1 cellular context compared by ENCODE assay signal in genomic region chr12:56437430-56438176, GRCh38.
TF ChIP-seq lines count a peak whose summit lies in the region.

No MANE protein-coding gene starts in this region.

TF ChIP-seq in K562, 482 proteins besides CTCF, POLR2A, EP300 and RAD21 (continued from another document and continues in another):
- TF ChIP-seq ZNF318 (IDR thresholded peaks at IDR 0.05; ENCODE audit: borderline replicate concordance in 1 of 2, low read depth in 1 of 2) (no peak), ZNF77 (CRISPR knock-in tag; IDR thresholded peaks at IDR 0.05) (no peak), SIRT6 (IDR thresholded peaks at IDR 0.05; ENCODE audit: low read depth, low read length) (no peak), ZNF586 (CRISPR knock-in tag; conservative IDR thresholded peaks at IDR 0.05) (no peak), HMBOX1 (IDR thresholded peaks at IDR 0.05) (peak; percentile 96), SAFB (IDR thresholded peaks at IDR 0.05; ENCODE audit: borderline replicate concordance, low read depth, low read length) (no peak), GABPB2 (CRISPR knock-in tag; conservative IDR thresholded peaks at IDR 0.05) (no peak), TFAP4 (CRISPR knock-in tag; IDR thresholded peaks at IDR 0.05; ENCODE audit: borderline replicate concordance) (peak; percentile 33; the same call in 1 of the 2 replicates), ARID2 (IDR thresholded peaks at IDR 0.05) (no peak), PHTF2 (CRISPR knock-in tag; IDR thresholded peaks at IDR 0.05) (no peak), SRF (CRISPR knock-in tag; IDR thresholded peaks at IDR 0.05) (no peak), HDGF (IDR thresholded peaks at IDR 0.05) (peak; percentile 91), EP400 (IDR thresholded peaks at IDR 0.05) (peak; percentile 73), ZNF766 (CRISPR knock-in tag; conservative IDR thresholded peaks at IDR 0.05) (no peak; the same call in 1 of the 2 replicates), CBX8 (IDR thresholded peaks at IDR 0.05; ENCODE audit: borderline replicate concordance, extremely low read depth, low read depth, low read length, poor library complexity, severe bottlenecking) (no peak), MAFF (IDR thresholded peaks at IDR 0.05; ENCODE audit: low read length) (no peak; the same call in 1 of the 2 replicates), ZC3H11A (IDR thresholded peaks at IDR 0.05; ENCODE audit: low read depth, low read length) (no peak), CGGBP1 (CRISPR knock-in tag; IDR thresholded peaks at IDR 0.05) (no peak), ZSCAN32 (CRISPR knock-in tag; IDR thresholded peaks at IDR 0.05) (no peak), ZFP30 (CRISPR knock-in tag; IDR thresholded peaks at IDR 0.05; ENCODE audit: borderline replicate concordance) (no peak), CREB1 (IDR thresholded peaks at IDR 0.05) (no peak), CREB1 (CRISPR knock-in tag; IDR thresholded peaks at IDR 0.05) (peak; percentile 42; the same call in 1 of the 2 replicates), NR4A1 (CRISPR knock-in tag; IDR thresholded peaks at IDR 0.05) (no peak), NR4A1 (tag; IDR thresholded peaks at IDR 0.05) (peak; percentile 34; the same call in 1 of the 2 replicates), NFE2L1 (tag; IDR thresholded peaks at IDR 0.05; ENCODE audit: borderline replicate concordance, low read depth) (no peak), YY1 (IDR thresholded peaks at IDR 0.05; ENCODE audit: borderline replicate concordance in 1 of 3, control insufficient read depth in 1 of 3, extremely low read depth in 1 of 3, insufficient read depth in 3 of 3, insufficient read length in 1 of 3, insufficient replicate concordance in 2 of 3, low read depth in 1 of 3, low read length in 2 of 3) (no peak), ATF1 (CRISPR knock-in tag; IDR thresholded peaks at IDR 0.05) (no peak), ATF1 (tag; IDR thresholded peaks at IDR 0.05) (peak; percentile 72), CBFA2T3 (IDR thresholded peaks at IDR 0.05) (peak; percentile 75), EHMT2 (IDR thresholded peaks at IDR 0.05) (peak; percentile 70; the same call in 1 of the 2 replicates), ARID1B (IDR thresholded peaks at IDR 0.05) (peak; percentile 83), TAF9B (IDR thresholded peaks at IDR 0.05; ENCODE audit: partially characterized antibody) (peak; percentile 29), MTF1 (CRISPR knock-in tag; IDR thresholded peaks at IDR 0.05; ENCODE audit: borderline replicate concordance) (no peak), ZBTB5 (IDR thresholded peaks at IDR 0.05) (no peak), ZNF133 (CRISPR knock-in tag; IDR thresholded peaks at IDR 0.05) (no peak), IRF1 (CRISPR knock-in tag; IDR thresholded peaks at IDR 0.05; ENCODE audit: borderline replicate concordance) (no peak), ZNF644 (tag; IDR thresholded peaks at IDR 0.05; ENCODE audit: low read depth) (no peak; the same call in 1 of the 2 replicates), REST (CRISPR knock-in tag; IDR thresholded peaks at IDR 0.05; ENCODE audit: low read depth) (no peak), RNF219 (CRISPR knock-in tag; IDR thresholded peaks at IDR 0.05) (no peak), MCM2 (IDR thresholded peaks at IDR 0.05; ENCODE audit: low read depth) (no peak)
